ENCODE assay signal across 8 cellular contexts in the genomic region with DNA sequence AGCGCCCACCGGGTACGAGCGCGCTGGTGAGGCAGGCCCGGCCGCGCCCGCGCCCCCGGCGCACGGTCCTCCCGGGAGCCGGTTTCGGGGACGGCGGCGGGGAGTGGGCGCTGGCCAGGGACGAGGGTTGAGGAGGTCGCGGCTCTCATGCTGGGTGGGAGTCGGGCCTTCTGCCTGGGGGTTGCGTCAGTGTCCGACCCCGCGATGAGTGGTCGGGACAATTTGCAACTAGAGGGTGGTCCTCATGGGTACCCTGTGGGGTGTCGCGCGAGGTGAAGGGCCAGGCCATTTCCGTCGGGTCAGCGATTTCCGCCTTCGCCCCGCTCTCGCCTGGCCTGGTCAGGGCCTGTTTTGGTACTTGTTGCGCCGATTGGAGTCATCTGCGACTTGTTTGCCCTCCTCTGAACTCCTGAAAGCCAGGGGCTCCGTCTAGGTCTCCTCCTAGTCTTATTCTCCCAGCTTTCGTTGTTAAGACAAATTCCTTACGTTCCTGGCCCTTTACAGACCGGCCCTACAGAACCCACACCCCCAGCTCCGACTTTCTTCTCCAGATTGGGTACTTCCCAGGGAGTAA. TPM values are rescaled to one million over a fixed set of nuclear protein-coding genes. Genes with fewer than 3 reads are reported as not detected.
DNase-seq lines count a peak whose midpoint lies in the region; ATAC-seq and TF ChIP-seq lines count a peak whose summit lies in the region.

No MANE protein-coding gene starts in this region.

- H3K9ac ChIP-seq in trophoblast cell (ENCODE audit: low read length), result peak overlapping the region; percentile 95

- H2AK5ac ChIP-seq in trophoblast cell (ENCODE audit: low read length), result peak overlapping the region; percentile 100

- H3K27me3 Mint-ChIP-seq in activated CD8-positive, alpha-beta T cell treated with anti-CD3 and anti-CD28 coated beads, Interleukin-2, amount 10 ng/mL, durations not matched to agents 7 days and 5 days (ENCODE audit: low read depth), result no peaks in the 10 kb centered on the region

- H3K27me3 ChIP-seq in foreskin keratinocyte (no peaks in the 10 kb centered on the region), trophoblast cell (ENCODE audit: insufficient read depth, low read length) (no peaks in the 10 kb centered on the region)

- H3K79me1 ChIP-seq in trophoblast cell (ENCODE audit: low read length), result peaks cover 13% of the 10 kb centered on the region

- H3K9me3 Mint-ChIP-seq in activated CD8-positive, alpha-beta T cell treated with anti-CD3 and anti-CD28 coated beads, Interleukin-2, amount 10 ng/mL, durations not matched to agents 7 days and 5 days (ENCODE audit: insufficient read depth), result no peaks in the 10 kb centered on the region

- WGBS in trophoblast cell (ENCODE audit: extremely low coverage, insufficient coverage, insufficient read length), result no CpG with 5 or more reads among the region's 47 CpGs

- peak overlapping the region; percentile 86 for H3K23ac ChIP-seq in trophoblast cell (ENCODE audit: low read length)

- H3K9me3 ChIP-seq in trophoblast cell (ENCODE audit: insufficient read depth, low read depth, low read length), result no peaks in the 10 kb centered on the region

- peak overlapping the region; percentile 73 for H3K4me3 Mint-ChIP-seq in activated CD8-positive, alpha-beta T cell treated with anti-CD3 and anti-CD28 coated beads, Interleukin-2, amount 10 ng/mL, durations not matched to agents 7 days and 5 days

- H3K4me1 Mint-ChIP-seq in activated CD8-positive, alpha-beta T cell treated with anti-CD3 and anti-CD28 coated beads, Interleukin-2, amount 10 ng/mL, durations not matched to agents 7 days and 5 days (ENCODE audit: low read depth), result peaks cover 48% of the 10 kb centered on the region

- H2BK12ac ChIP-seq in trophoblast cell (ENCODE audit: low read length), result peak overlapping the region; percentile 22

- ATAC-seq in HG03159 (IDR thresholded peaks at IDR 0.05; ENCODE audit: unreplicated experiment) (peak; percentile 4), foreskin keratinocyte (peak; percentile 4)
- no peak for ATAC-seq in activated CD8-positive, alpha-beta T cell treated with anti-CD3 and anti-CD28 coated beads, Interleukin-2, amount 10 ng/mL, durations not matched to agents 7 days and 5 days

- peak overlapping the region; percentile 99 for H3K18ac ChIP-seq in trophoblast cell (ENCODE audit: low read length)

- H3K36me3 Mint-ChIP-seq in activated CD8-positive, alpha-beta T cell treated with anti-CD3 and anti-CD28 coated beads, Interleukin-2, amount 10 ng/mL, durations not matched to agents 7 days and 5 days (ENCODE audit: low read depth), result peaks cover 16% of the 10 kb centered on the region

- peak overlapping the region; percentile 84 for H3K4me2 ChIP-seq in trophoblast cell (ENCODE audit: low read length)

- peak overlapping the region; percentile 98 for H4K12ac ChIP-seq in trophoblast cell (ENCODE audit: low read depth, low read length)

- H3K27ac Mint-ChIP-seq in activated CD8-positive, alpha-beta T cell treated with anti-CD3 and anti-CD28 coated beads, Interleukin-2, amount 10 ng/mL, durations not matched to agents 7 days and 5 days, result peak overlapping the region; percentile 73

- H4K8ac ChIP-seq in trophoblast cell (ENCODE audit: low read depth, low read length), result peak overlapping the region; percentile 98

- POLR2A ChIA-PET in activated CD8-positive, alpha-beta T cell treated with anti-CD3 and anti-CD28 coated beads, Interleukin-2, amount 10 ng/mL, durations not matched to agents 7 days and 5 days (lab: Charles Lee), result interaction anchor here (1.1 kb wide), 1 partner anchor 57 kb away, joined by 4 read pairs; a partner anchor contains a TSS

- CTCF ChIA-PET in activated CD8-positive, alpha-beta T cell treated with anti-CD3 and anti-CD28 coated beads, Interleukin-2, amount 10 ng/mL, durations not matched to agents 7 days and 5 days (lab: Charles Lee), result interaction anchor here (1.0 kb wide), 1 partner anchor 45 kb away, joined by 3 read pairs; no protein-coding TSS in a partner anchor

- H3K4me3 ChIP-seq in trophoblast cell (ENCODE audit: low read depth, low read length), result peak overlapping the region; percentile 94

- peak overlapping the region; percentile 88 for H2BK5ac ChIP-seq in trophoblast cell (ENCODE audit: low read depth, low read length, poor library complexity)

- H4K91ac ChIP-seq in trophoblast cell (ENCODE audit: low read depth, low read length), result peak overlapping the region; percentile 99

- H3K27ac ChIP-seq in foreskin keratinocyte (peak overlapping the region; percentile 24), trophoblast cell (ENCODE audit: low read depth, low read length) (peak overlapping the region; percentile 95)

- DNase-seq in stimulated activated CD4-positive, alpha-beta T cell treated with anti-CD3 and anti-CD28 coated beads, Interleukin-2, amount 100 ng/mL, for 24 hours, result peak; percentile 17 to 21
- no peak for DNase-seq in stimulated activated CD4-positive, alpha-beta T cell treated with anti-CD3 and anti-CD28 coated beads, Interleukin-12 subunit alpha, Interleukin-12 subunit beta, amount 100 ng/mL, for 4 hours
- DNase-seq in activated CD8-positive, alpha-beta T cell treated with anti-CD3 and anti-CD28 coated beads, Interleukin-2, amount 10 ng/mL, durations not matched to agents 7 days and 5 days, result peak; percentile 30
- no peak for DNase-seq in foreskin keratinocyte
- DNase-seq in trophoblast cell, result peak; percentile 40 to 76
- DNase-seq in NCI-H510A (lab: John Stamatoyannopoulos, UW), result no peak
- DNase-seq in SKM-1 (lab: John Stamatoyannopoulos, UW; ENCODE audit: unreplicated experiment), result no peak

- no peaks in the 10 kb centered on the region for H3K36me3 ChIP-seq in trophoblast cell (ENCODE audit: control insufficient read depth in 1 of 2, insufficient read depth in 2 of 2, low read length in 2 of 2)

- TF ChIP-seq CTCF in foreskin keratinocyte (conservative IDR thresholded peaks at IDR 0.05), result no peak

- peak overlapping the region; percentile 87 for H2BK120ac ChIP-seq in trophoblast cell (ENCODE audit: insufficient read depth, low read length, poor library complexity)

- peak overlapping the region; percentile 100 for H3K14ac ChIP-seq in trophoblast cell (ENCODE audit: low read length)

- H3K4me1 ChIP-seq in foreskin keratinocyte (no peaks in the 10 kb centered on the region), trophoblast cell (ENCODE audit: control insufficient read depth in 1 of 2, insufficient read depth in 2 of 2, low read length in 2 of 2) (peaks cover 17% of the 10 kb centered on the region in 2 experiments)

- peak overlapping the region; percentile 99 for H3K4ac ChIP-seq in trophoblast cell (ENCODE audit: low read depth, low read length)

- peak overlapping the region; percentile 98 for H2AFZ ChIP-seq in trophoblast cell (ENCODE audit: insufficient read depth, low read length, poor library complexity)

- H3K79me2 ChIP-seq in trophoblast cell (ENCODE audit: control insufficient read depth, insufficient read depth, low read length, poor library complexity), result peaks cover 34% of the 10 kb centered on the region

RNA-seq across cellular contexts. Expression of a gene that starts 14.9 kb away (rescaled TPM):
- total RNA-seq in activated CD8-positive, alpha-beta T cell treated with anti-CD3 and anti-CD28 coated beads, Interleukin-2, amount 10 ng/mL, durations not matched to agents 7 days and 5 days, result 10 to 100 TPM; 46.3 to 49.0 TPM
- total RNA-seq in foreskin keratinocyte, result 17.0 and 19.9 TPM in 2 replicates
- 25.5 and 26.0 TPM in 2 replicates for polyA plus RNA-seq in foreskin keratinocyte
- polyA plus RNA-seq in trophoblast cell (2013), result 73.3 and 75.4 TPM in 2 replicates

RNA-seq across cellular contexts. Expression of a gene that starts 15.1 kb away (rescaled TPM):
- total RNA-seq in activated CD8-positive, alpha-beta T cell treated with anti-CD3 and anti-CD28 coated beads, Interleukin-2, amount 10 ng/mL, durations not matched to agents 7 days and 5 days, result 1 to 10 TPM; 2.4 to 2.7 TPM
- 1.8 and 2.5 TPM in 2 replicates for total RNA-seq in foreskin keratinocyte
- 0.64 and 0.65 TPM in 2 replicates for polyA plus RNA-seq in foreskin keratinocyte
- polyA plus RNA-seq in trophoblast cell (2013), result 1.4 and 1.5 TPM in 2 replicates

RNA-seq across cellular contexts. Expression of a gene that starts 36.9 kb away (rescaled TPM):
- not detected for total RNA-seq in activated CD8-positive, alpha-beta T cell treated with anti-CD3 and anti-CD28 coated beads, Interleukin-2, amount 10 ng/mL, durations not matched to agents 7 days and 5 days
- total RNA-seq in foreskin keratinocyte, result not detected in 2 replicates
- not detected in 2 replicates for polyA plus RNA-seq in foreskin keratinocyte
- polyA plus RNA-seq in trophoblast cell (2013), result not detected in 2 replicates

RNA-seq across cellular contexts. Expression of a gene that starts 42.4 kb away (rescaled TPM):
- total RNA-seq in activated CD8-positive, alpha-beta T cell treated with anti-CD3 and anti-CD28 coated beads, Interleukin-2, amount 10 ng/mL, durations not matched to agents 7 days and 5 days, result 10 to 100 TPM; 15.4 to 16.1 TPM
- total RNA-seq in foreskin keratinocyte, result 17.0 and 18.4 TPM in 2 replicates
- polyA plus RNA-seq in foreskin keratinocyte, result 14.3 and 15.4 TPM in 2 replicates
- 7.5 and 7.6 TPM in 2 replicates for polyA plus RNA-seq in trophoblast cell (2013)

RNA-seq across cellular contexts. Expression of a gene that starts 57.4 kb away (rescaled TPM):
- 10 to 100 TPM; 10.4 to 12.3 TPM for total RNA-seq in activated CD8-positive, alpha-beta T cell treated with anti-CD3 and anti-CD28 coated beads, Interleukin-2, amount 10 ng/mL, durations not matched to agents 7 days and 5 days
- total RNA-seq in foreskin keratinocyte, result 6.7 and 7.3 TPM in 2 replicates
- polyA plus RNA-seq in foreskin keratinocyte, result 5.6 and 6.3 TPM in 2 replicates
- 6.0 and 6.1 TPM in 2 replicates for polyA plus RNA-seq in trophoblast cell (2013)

Comparison
In these comparisons a context has a peak if more than half of its experiments do, and no peak if none do; other contexts are left out.
1. DNase-seq: peak in stimulated activated CD4-positive, alpha-beta T cell treated with anti-CD3 and anti-CD28 coated beads, Interleukin-2, amount 100 ng/mL, for 24 hours (2 of 2), activated CD8-positive, alpha-beta T cell treated with anti-CD3 and anti-CD28 coated beads, Interleukin-2, amount 10 ng/mL, durations not matched to agents 7 days and 5 days (single experiment) and trophoblast cell (2 of 2); none in stimulated activated CD4-positive, alpha-beta T cell treated with anti-CD3 and anti-CD28 coated beads, Interleukin-12 subunit alpha, Interleukin-12 subunit beta, amount 100 ng/mL, for 4 hours (single experiment), foreskin keratinocyte (0 of 2), NCI-H510A (single experiment) and SKM-1 (single experiment).